ENCODE assay signal across 13 cellular contexts in the genomic region with DNA sequence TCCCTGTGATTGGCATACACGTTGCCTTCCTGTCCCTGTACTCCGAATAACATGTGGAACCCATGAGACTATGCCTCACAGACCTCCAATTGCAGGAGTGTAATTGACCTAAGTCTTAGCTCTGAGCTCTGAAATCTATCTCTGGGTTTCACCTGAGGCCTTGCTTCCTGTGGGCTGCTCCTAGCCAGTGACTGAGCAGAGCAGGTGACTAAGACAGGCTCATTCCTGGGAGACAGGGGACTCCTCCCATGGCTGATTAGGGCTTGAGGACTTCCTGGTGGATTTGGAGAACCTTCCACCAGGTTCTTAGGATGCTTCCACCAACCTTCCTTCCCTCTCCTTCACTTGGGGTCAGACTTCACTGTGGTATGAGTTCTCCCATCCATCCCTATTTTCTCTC. TPM values are rescaled to one million over a fixed set of nuclear protein-coding genes. Genes with fewer than 3 reads are reported as not detected.
DNase-seq lines count a peak whose midpoint lies in the region; ATAC-seq, FAIRE-seq and TF ChIP-seq lines count a peak whose summit lies in the region.
"Had no signal": no experiment of that assay in that cellular context is flagged by ENCODE, and none has a peak within 500 bp of the region (broad histone marks: within the 10 kb centered on the region; RNA-seq: fewer than 3 reads in every experiment).

No MANE protein-coding gene starts in this region.

- POLR2A ChIA-PET in IMR-90 (lab: Charles Lee; ENCODE audit: unreplicated experiment), result interaction anchor here (0.5 kb wide), 1 partner anchor 274 kb away, joined by 17 read pairs; no protein-coding TSS in a partner anchor

- H4K8ac ChIP-seq in IMR-90 (ENCODE audit: low read depth in 2 of 2, low read length in 2 of 2), result no peak overlapping the region

- DNase-seq in IMR-90 (no peak), RWPE2 (ENCODE audit: low spot score) (no peak), kidney tubule cell (ENCODE audit: low spot score) (peak; percentile 66), urothelium cell line (ENCODE audit: low spot score) (no peak)
- no peak for DNase-seq in effector CD4-positive, alpha-beta T cell
- no peak for DNase-seq in natural killer cell treated with Interleukin-12 subunit alpha and Interleukin-12 subunit beta and Interleukin-15 and Interleukin-18, amount 100 ng/mL, for 72 hours (ENCODE audit: low spot score)
- DNase-seq in T-helper 2 cell treated with Interferon-gamma antibody and Interleukin-4, amounts not matched to agents 5 μg/mL and 100 μg/mL, for 36 hours (ENCODE audit: low spot score), result no peak
- DNase-seq: BE2C; CD4-positive, alpha-beta memory T cell; GM23248 had no signal

- H3K4me1 ChIP-seq in IMR-90 (ENCODE audit: control insufficient read depth, insufficient read depth, low read length) (no peaks in the 10 kb centered on the region), RWPE2 (ENCODE audit: insufficient read depth, poor library complexity, severe bottlenecking) (no peaks in the 10 kb centered on the region)
- H3K4me1 ChIP-seq: A549 had no signal

- dilution Hi-C loops in IMR-90 (cut with HindIII; ENCODE audit: low sequenced_read_pairs, unreplicated experiment), result no loop called here

- peak overlapping the region; percentile 75 for H2AK9ac ChIP-seq in IMR-90 (replicated peaks; ENCODE audit: low read depth, low read length, poor library complexity)

- H3K9me3 ChIP-seq in IMR-90 (ENCODE audit: control insufficient read depth, insufficient read depth, low read length) (peaks cover 2% of the 10 kb centered on the region; the same call in 1 of the 2 replicates), RWPE2 (ENCODE audit: severe bottlenecking) (no peaks in the 10 kb centered on the region)
- H3K9me3 ChIP-seq: A549, BE2C had no signal

- no peaks in the 10 kb centered on the region for H4K20me1 ChIP-seq in IMR-90 (ENCODE audit: insufficient read depth, low read length)

- H3K27me3 Mint-ChIP-seq in natural killer cell treated with Interleukin-12 subunit alpha and Interleukin-12 subunit beta and Interleukin-15 and Interleukin-18, amount 100 ng/mL, for 72 hours, result peaks cover 20 to 38% of the 10 kb centered on the region in 2 donors
- H3K27me3 Mint-ChIP-seq in T-helper 2 cell treated with Interferon-gamma antibody and Interleukin-4, amounts not matched to agents 5 μg/mL and 100 μg/mL, for 36 hours (ENCODE audit: low read depth), result peaks cover 31% of the 10 kb centered on the region

- H3K4me1 Mint-ChIP-seq in natural killer cell treated with Interleukin-12 subunit alpha and Interleukin-12 subunit beta and Interleukin-15 and Interleukin-18, amount 100 ng/mL, for 72 hours (ENCODE audit: low read depth in 2 of 2), result no peaks in the 10 kb centered on the region
- H3K4me1 Mint-ChIP-seq in T-helper 2 cell treated with Interferon-gamma antibody and Interleukin-4, amounts not matched to agents 5 μg/mL and 100 μg/mL, for 36 hours (ENCODE audit: low read depth), result no peaks in the 10 kb centered on the region
- H3K4me1 Mint-ChIP-seq: CD4-positive, alpha-beta memory T cell had no signal

- H3K36me3 ChIP-seq in IMR-90 (ENCODE audit: control insufficient read depth, insufficient read depth, low read length) (no peaks in the 10 kb centered on the region), RWPE2 (ENCODE audit: low read depth) (no peaks in the 10 kb centered on the region)
- H3K36me3 ChIP-seq: BE2C had no signal

- no peak for ATAC-seq in IMR-90 (ENCODE audit: low read depth)
- ATAC-seq in RWPE2 (ENCODE audit: low read depth), result peak; percentile 60; the same call in 2 of the 3 replicates
- ATAC-seq in natural killer cell treated with Interleukin-12 subunit alpha and Interleukin-12 subunit beta and Interleukin-15 and Interleukin-18, amount 100 ng/mL, for 72 hours, result no peak
- ATAC-seq: A549 had no signal

- TF ChIP-seq CTCF in IMR-90 (conservative IDR thresholded peaks at IDR 0.05; ENCODE audit: low read depth, low read length), result no peak
- no peak for TF ChIP-seq CTCF in RWPE2 (IDR thresholded peaks at IDR 0.05; ENCODE audit: poor library complexity, severe bottlenecking)

- H3K27ac ChIP-seq in IMR-90 (ENCODE audit: insufficient read depth, low read length), result no peak overlapping the region
- H3K27ac ChIP-seq in RWPE2 (ENCODE audit: poor library complexity, severe bottlenecking), result no peak overlapping the region
- H3K27ac ChIP-seq: A549, C4-2B, GM23248 had no signal

- no peak overlapping the region for H2BK5ac ChIP-seq in IMR-90 (ENCODE audit: low read depth, low read length, poor library complexity, severe bottlenecking)

- in situ Hi-C loops in IMR-90 (cut with MboI; ENCODE audit: low sequenced_read_pairs), result no loop called here

- no peak overlapping the region for H4K5ac ChIP-seq in IMR-90 (ENCODE audit: low read depth, low read length)

- no peak overlapping the region for H2AK5ac ChIP-seq in IMR-90 (ENCODE audit: low read depth, low read length)

- peaks cover 29% of the 10 kb centered on the region for H3K27me3 ChIP-seq in IMR-90 (ENCODE audit: control insufficient read depth, insufficient read depth, low read length)
- no peaks in the 10 kb centered on the region for H3K27me3 ChIP-seq in RWPE2 (ENCODE audit: insufficient read depth, poor library complexity, severe bottlenecking)
- H3K27me3 ChIP-seq: BE2C had no signal

- no peak overlapping the region for H3K27ac Mint-ChIP-seq in natural killer cell treated with Interleukin-12 subunit alpha and Interleukin-12 subunit beta and Interleukin-15 and Interleukin-18, amount 100 ng/mL, for 72 hours
- no peak overlapping the region for H3K27ac Mint-ChIP-seq in T-helper 2 cell treated with Interferon-gamma antibody and Interleukin-4, amounts not matched to agents 5 μg/mL and 100 μg/mL, for 36 hours
- H3K27ac Mint-ChIP-seq: CD4-positive, alpha-beta memory T cell had no signal

- no peak overlapping the region for H3K4me3 ChIP-seq in IMR-90 (ENCODE audit: insufficient read depth, low read depth, low read length)
- H3K4me3 ChIP-seq in RWPE2 (ENCODE audit: severe bottlenecking), result no peak overlapping the region
- H3K4me3 ChIP-seq: A549, GM23248 had no signal

- no peak overlapping the region for H3K4me3 Mint-ChIP-seq in natural killer cell treated with Interleukin-12 subunit alpha and Interleukin-12 subunit beta and Interleukin-15 and Interleukin-18, amount 100 ng/mL, for 72 hours
- no peak overlapping the region for H3K4me3 Mint-ChIP-seq in T-helper 2 cell treated with Interferon-gamma antibody and Interleukin-4, amounts not matched to agents 5 μg/mL and 100 μg/mL, for 36 hours
- H3K4me3 Mint-ChIP-seq: CD4-positive, alpha-beta memory T cell had no signal

- no peak overlapping the region for H4K91ac ChIP-seq in IMR-90 (ENCODE audit: insufficient read depth, low read depth, low read length)

- intact Hi-C loops in IMR-90 (cut with micrococcal nuclease), result no loop called here

- no peak overlapping the region for H3K56ac ChIP-seq in IMR-90 (ENCODE audit: extremely low read depth, insufficient read depth, low read length)

- no peak for TF ChIP-seq POLR2A in IMR-90 (IDR thresholded peaks at IDR 0.05; ENCODE audit: low read depth, low read length)

- H2BK120ac ChIP-seq in IMR-90 (ENCODE audit: low read depth, low read length), result no peak overlapping the region

- H3K23ac ChIP-seq in IMR-90 (ENCODE audit: low read depth, low read length), result no peak overlapping the region

- H3K79me1 ChIP-seq in IMR-90 (ENCODE audit: low read depth in 1 of 2, low read length in 2 of 2), result no peaks in the 10 kb centered on the region

- H3K18ac ChIP-seq in IMR-90 (ENCODE audit: low read depth, low read length), result no peak overlapping the region

- CTCF ChIA-PET in IMR-90 (lab: Yijun Ruan, JAX), result no interaction called here

- H2AFZ ChIP-seq in IMR-90 (replicated peaks; ENCODE audit: low read length, poor library complexity), result no peak overlapping the region
- H2AFZ ChIP-seq: GM23248 had no signal

- no peak overlapping the region for H3K4me2 ChIP-seq in IMR-90 (ENCODE audit: low read depth, low read length)
- H3K4me2 ChIP-seq: A549 had no signal

- no TSS peak for BruUV-seq in IMR-90 (replicated peaks; lab: Mats Ljungman, UMichigan)

- no peak overlapping the region for H2BK20ac ChIP-seq in IMR-90 (ENCODE audit: low read depth, low read length)

- WGBS in IMR-90 (ENCODE audit: extremely low coverage in 2 of 2, insufficient read length in 1 of 2), 2 experiments, result no CpG with 5 or more reads among the region's 2 CpGs

- no peaks in the 10 kb centered on the region for H3K36me3 Mint-ChIP-seq in natural killer cell treated with Interleukin-12 subunit alpha and Interleukin-12 subunit beta and Interleukin-15 and Interleukin-18, amount 100 ng/mL, for 72 hours
- H3K36me3 Mint-ChIP-seq in T-helper 2 cell treated with Interferon-gamma antibody and Interleukin-4, amounts not matched to agents 5 μg/mL and 100 μg/mL, for 36 hours (ENCODE audit: low read depth), result no peaks in the 10 kb centered on the region
- H3K36me3 Mint-ChIP-seq: CD4-positive, alpha-beta memory T cell had no signal

- TF ChIP-seq RAD21 in IMR-90 (IDR thresholded peaks at IDR 0.05; ENCODE audit: low read length), result no peak

- H3K9ac ChIP-seq in IMR-90 (ENCODE audit: low read depth, low read length), result no peak overlapping the region
- H3K9ac ChIP-seq: GM23248 had no signal

- peak; percentile 91 for FAIRE-seq in urothelium cell line (lab: Jason Lieb, UNC)
- FAIRE-seq: A549, H54 had no signal

- H3K4ac ChIP-seq in IMR-90 (ENCODE audit: low read depth, low read length), result no peak overlapping the region

- no peak overlapping the region; the same call in 1 of the 2 replicates for H3K14ac ChIP-seq in IMR-90 (replicated peaks; ENCODE audit: low read depth, low read length)

- no peaks in the 10 kb centered on the region for H3K9me1 ChIP-seq in IMR-90 (ENCODE audit: insufficient read depth, low read length)

- no peak overlapping the region for H2BK15ac ChIP-seq in IMR-90 (ENCODE audit: low read depth, low read length)

- H3K9me3 Mint-ChIP-seq in natural killer cell treated with Interleukin-12 subunit alpha and Interleukin-12 subunit beta and Interleukin-15 and Interleukin-18, amount 100 ng/mL, for 72 hours, result no peaks in the 10 kb centered on the region
- H3K9me3 Mint-ChIP-seq in T-helper 2 cell treated with Interferon-gamma antibody and Interleukin-4, amounts not matched to agents 5 μg/mL and 100 μg/mL, for 36 hours, result no peaks in the 10 kb centered on the region
- H3K9me3 Mint-ChIP-seq: CD4-positive, alpha-beta memory T cell had no signal

TF ChIP-seq in IMR-90, 13 proteins besides CTCF, POLR2A, EP300 and RAD21 (continues in another document):
- TF ChIP-seq MAFK (IDR thresholded peaks at IDR 0.05; ENCODE audit: low read depth, low read length) (no peak), SMC3 (IDR thresholded peaks at IDR 0.05; ENCODE audit: low read depth, low read length) (no peak)

RNA-seq across cellular contexts. Expression of gene MIER3, which starts 22.3 kb away (rescaled TPM):
- total RNA-seq in IMR-90 (2012; rRNA removed), result 22.9 and 26.7 TPM in 2 replicates
- 4.8 and 6.4 TPM in 2 replicates for polyA plus RNA-seq in IMR-90 (2012; rRNA removed)
- 0.89 and 1.4 TPM in 2 replicates for polyA plus RNA-seq in IMR-90 (2012; cell fraction: cytosol; rRNA removed)
- 2.9 and 18.2 TPM in 2 replicates for polyA plus RNA-seq in IMR-90 (2012; cell fraction: nucleus; rRNA removed; ENCODE audit: low replicate concordance)
- total RNA-seq in natural killer cell treated with Interleukin-12 subunit alpha and Interleukin-12 subunit beta and Interleukin-15 and Interleukin-18, amount 100 ng/mL, for 72 hours, result 10 to 100 TPM; 21.0 to 28.7 TPM
